In the genomic region with DNA sequence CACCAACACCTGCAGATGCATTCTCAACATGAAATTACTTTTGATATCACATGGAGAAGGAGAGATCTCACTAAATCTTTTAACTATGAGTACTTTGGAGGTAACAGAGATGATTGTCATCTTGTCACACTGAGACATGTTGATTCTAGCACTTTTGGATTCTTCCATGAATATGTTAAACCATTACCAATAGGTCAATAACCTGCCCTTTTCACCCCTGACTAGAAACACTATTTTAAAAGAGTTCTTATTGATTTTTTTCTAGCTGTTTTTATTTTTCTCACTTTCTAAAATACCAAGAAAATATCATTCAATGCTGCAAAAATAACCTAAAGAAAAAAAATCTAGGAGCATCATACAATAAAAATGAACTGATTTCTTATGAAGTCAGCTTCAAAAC, we compare ENCODE assay signal across 27 cellular contexts. TPM values are rescaled to one million over a fixed set of nuclear protein-coding genes. Genes with fewer than 3 reads are reported as not detected.
"Had no signal": no experiment of that assay in that cellular context is flagged by ENCODE, and none has a peak within 500 bp of the region (broad histone marks: within the 10 kb centered on the region; RNA-seq: fewer than 3 reads in every experiment).

No MANE protein-coding gene starts in this region.

- H3K9me3 ChIP-seq: stomach, suprapubic skin, testis, thoracic aorta, thyroid gland, tibial artery, tibial nerve, transverse colon, upper lobe of left lung, upper lobe of right lung, uterus, vagina had no signal

- H3K4me3 ChIP-seq: stomach, suprapubic skin, testis, thoracic aorta, thyroid gland, tibial artery, tibial nerve, transverse colon, upper lobe of left lung, upper lobe of right lung, uterus, vagina had no signal

- H3K27me3 ChIP-seq: stomach, suprapubic skin, testis, thyroid gland, tibial artery, tibial nerve, transverse colon, upper lobe of left lung, upper lobe of right lung, uterus, vagina had no signal

- ATAC-seq: stimulated activated effector memory CD8-positive, alpha-beta T cell treated with anti-CD3 and anti-CD28 coated beads, Interleukin-12 subunit alpha, Interleukin-12 subunit beta, amount 100 ng/mL, for 72 hours; stimulated activated memory B cell treated with anti-CD40 and anti-IgM and Interleukin-4, amounts not matched to agents 10 μg/mL and 1 μg/mL and 100 μg/mL, for 72 hours; stimulated activated naive B cell treated with anti-CD40 and anti-IgM and Interleukin-4, amounts not matched to agents 10 μg/mL and 1 μg/mL and 100 μg/mL, for 72 hours; stimulated activated naive CD8-positive, alpha-beta T cell treated with anti-CD3 and anti-CD28 coated beads, Interleukin-15, amount 100 ng/mL, for 72 hours; stimulated activated naive CD8-positive, alpha-beta T cell treated with anti-CD3 and anti-CD28 coated beads, Interleukin-15, Interleukin-2, amounts not matched to agents 100 U/mL and 50 U/mL, for 24 hours; upper lobe of right lung had no signal

- H3K4me1 ChIP-seq: stomach, suprapubic skin, testis, thyroid gland, tibial artery, tibial nerve, transverse colon, upper lobe of left lung, upper lobe of right lung, uterus, vagina had no signal

- H3K27ac ChIP-seq: stomach, suprapubic skin, testis, thoracic aorta, thyroid gland, tibial artery, tibial nerve, transverse colon, upper lobe of left lung, upper lobe of right lung, uterus, vagina had no signal

- H3K36me3 ChIP-seq: stomach, suprapubic skin, thoracic aorta, thyroid gland, tibial artery, tibial nerve, transverse colon, upper lobe of left lung, upper lobe of right lung, uterus, vagina had no signal

- DNase-seq: stimulated activated CD4-positive, alpha-beta T cell treated with anti-CD3 and anti-CD28 coated beads, Interleukin-2, amount 100 ng/mL, for 48 hours; stimulated activated CD4-positive, alpha-beta T cell treated with anti-CD3 and anti-CD28 coated beads, Interleukin-4, amount 100 ng/mL, for 1 hour; stimulated activated CD4-positive, alpha-beta T cell treated with anti-CD3 and anti-CD28 coated beads, Interleukin-4, amount 100 ng/mL, for 24 hours; stimulated activated CD4-positive, alpha-beta T cell treated with anti-CD3 and anti-CD28 coated beads, Interleukin-4, amount 100 ng/mL, for 4 hours; stimulated activated CD8-positive, alpha-beta memory T cell treated with anti-CD3 and anti-CD28 coated beads, Interleukin-4, amount 100 ng/mL, for 48 hours; stimulated activated naive B cell treated with anti-CD40 and anti-IgM and Interleukin-4, amounts not matched to agents 10 μg/mL and 1 μg/mL and 100 μg/mL, for 72 hours; stimulated activated naive CD4-positive, alpha-beta T cell; stimulated activated naive CD4-positive, alpha-beta T cell treated with Interleukin-2 at 50 U/mL for 16 hours; stimulated activated naive CD8-positive, alpha-beta T cell treated with anti-CD3 and anti-CD28 coated beads, Interleukin-15, amount 100 ng/mL, for 72 hours; stimulated activated naive CD8-positive, alpha-beta T cell treated with anti-CD3 and anti-CD28 coated beads, Interleukin-15, Interleukin-2, amounts not matched to agents 100 U/mL and 50 U/mL, for 24 hours; stomach; substantia nigra; testis; thyroid gland; tibial artery; transverse colon; trophoblast cell; upper lobe of left lung; upper lobe of right lung; uterus had no signal

RNA-seq across cellular contexts. Expression of gene PCDH15, which starts 27.5 kb away (rescaled TPM):
- total RNA-seq: subcutaneous adipose tissue, thyroid gland, tibial nerve had no signal
- polyA plus RNA-seq: stomach had no signal
